ENCODE assay signal across 35 cellular contexts in the genomic region with DNA sequence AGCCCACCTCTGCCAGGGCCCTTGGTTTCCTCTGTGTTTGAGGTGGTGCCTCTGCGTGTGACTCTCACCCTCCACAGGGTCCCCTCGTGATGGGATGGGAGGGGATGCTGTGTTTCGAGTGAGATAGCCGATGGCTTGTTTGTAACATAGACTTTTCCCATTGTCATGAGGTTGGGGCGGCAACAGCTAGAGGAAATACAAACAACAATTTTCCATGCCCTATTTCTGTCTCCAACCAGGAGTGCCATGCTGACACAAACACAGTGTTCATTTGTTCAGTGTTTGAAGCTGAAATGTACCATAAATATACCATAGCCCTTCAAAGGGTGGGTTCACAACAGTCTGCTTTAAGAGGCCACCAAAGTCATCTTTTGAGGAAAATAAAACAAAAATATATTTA. TPM values are rescaled to one million over a fixed set of nuclear protein-coding genes. Genes with fewer than 3 reads are reported as not detected.
"Had no signal": no experiment of that assay in that cellular context is flagged by ENCODE, and none has a peak within 500 bp of the region (broad histone marks: within the 10 kb centered on the region; RNA-seq: fewer than 3 reads in every experiment).

No MANE protein-coding gene starts in this region.

- H3K27ac ChIP-seq: adrenal gland, body of pancreas, brain microvascular endothelial cell, breast epithelium, VCaP had no signal

- DNase-seq: activated B cell treated with CpG ODN at 0.5 μM for 24 hours; activated CD4-positive, alpha-beta memory T cell treated with anti-CD3 and anti-CD28 coated beads for 36 hours; activated CD4-positive, alpha-beta T cell treated with anti-CD3 and anti-CD28 coated beads for 4 hours; activated CD4-positive, alpha-beta T cell treated with anti-CD3 and anti-CD28 coated beads, Interleukin-2, amount 10 ng/mL, durations not matched to agents 24 days and 14 days; activated CD4-positive, alpha-beta T cell treated with anti-CD3 and anti-CD28 coated beads, Interleukin-2, amount 50 U/mL, for 1 hour; activated CD4-positive, alpha-beta T cell treated with anti-CD3 and anti-CD28 coated beads, Interleukin-2, amount 50 U/mL, for 4 hours; activated CD4-positive, CD25-positive, alpha-beta regulatory T cell treated with anti-CD3 and anti-CD28 coated beads, Interleukin-2, amount 50 U/mL, for 72 hours; activated CD8-positive, alpha-beta memory T cell treated with anti-CD3 and anti-CD28 coated beads, Interleukin-2, amount 50 U/mL, for 4 hours; activated CD8-positive, alpha-beta T cell treated with anti-CD3 and anti-CD28 coated beads for 36 hours; activated effector memory CD4-positive, alpha-beta T cell treated with anti-CD3 and anti-CD28 coated beads, Interleukin-2, amount 50 U/mL, for 16 hours; activated gamma-delta T cell treated with Interleukin-2 at 50 U/mL for 16 hours; activated naive CD4-positive, alpha-beta T cell; activated naive CD4-positive, alpha-beta T cell treated with anti-CD3 and anti-CD28 coated beads for 36 hours; activated naive CD4-positive, alpha-beta T cell treated with anti-CD3 and anti-CD28 coated beads, Interleukin-2, amount 50 U/mL, for 16 hours; activated naive CD8-positive, alpha-beta T cell treated with anti-CD3 and anti-CD28 coated beads for 36 hours; activated T-cell treated with anti-CD3 and anti-CD28 coated beads for 4 hours; activated T-cell treated with anti-CD3 and anti-CD28 coated beads, Interleukin-2, amount 50 U/mL, for 1 hour; activated T-cell treated with anti-CD3 and anti-CD28 coated beads, Interleukin-2, amount 50 U/mL, for 4 hours; activated T-cell treated with anti-CD3 and anti-CD28 coated beads, Interleukin-2, amount 50 U/mL, for 72 hours; adrenal gland; amniotic stem cell; aorta; body of pancreas; brain microvascular endothelial cell; central memory CD4-positive, alpha-beta T cell; T-helper 1 cell; T-helper 2 cell; T-helper 9 cell had no signal

- H3K9me3 Mint-ChIP-seq: activated CD4-positive, alpha-beta memory T cell treated with anti-CD3 and anti-CD28 coated beads for 36 hours; activated CD4-positive, alpha-beta T cell treated with anti-CD3 and anti-CD28 coated beads, Interleukin-2, amount 10 ng/mL, durations not matched to agents 24 days and 14 days; activated CD8-positive, alpha-beta T cell treated with anti-CD3 and anti-CD28 coated beads for 36 hours; activated naive CD4-positive, alpha-beta T cell treated with anti-CD3 and anti-CD28 coated beads for 36 hours; activated naive CD8-positive, alpha-beta T cell treated with anti-CD3 and anti-CD28 coated beads for 36 hours; activated T-cell treated with anti-CD3 and anti-CD28 coated beads, Interleukin-2, amount 50 U/mL, for 4 hours; activated T-cell treated with anti-CD3 and anti-CD28 coated beads, Interleukin-2, amount 50 U/mL, for 72 hours; activated T-helper 17 cell treated with anti-CD3 and anti-CD28 coated beads, Interleukin-2, amount 50 U/mL, for 72 hours; T-helper 1 cell treated with Interleukin-12 subunit alpha and Interleukin-12 subunit beta and Interleukin-4 antibody, amounts not matched to agents 30 μg/mL and 1 μg/mL, for 36 hours; T-helper 2 cell treated with Interferon-gamma antibody and Interleukin-4, amounts not matched to agents 5 μg/mL and 100 μg/mL, for 36 hours had no signal

- H3K36me3 Mint-ChIP-seq: activated CD4-positive, alpha-beta memory T cell treated with anti-CD3 and anti-CD28 coated beads for 36 hours; activated naive CD4-positive, alpha-beta T cell treated with anti-CD3 and anti-CD28 coated beads, Interleukin-2, amount 50 U/mL, for 72 hours; activated naive CD8-positive, alpha-beta T cell treated with anti-CD3 and anti-CD28 coated beads for 36 hours had no signal

- ATAC-seq: activated CD8-positive, alpha-beta T cell treated with anti-CD3 and anti-CD28 coated beads for 36 hours; activated naive CD4-positive, alpha-beta T cell treated with anti-CD3 and anti-CD28 coated beads, Interleukin-2, amount 50 U/mL, for 72 hours; activated T-cell treated with anti-CD3 and anti-CD28 coated beads, Interleukin-2, amount 50 U/mL, for 4 hours; activated T-cell treated with anti-CD3 and anti-CD28 coated beads, Interleukin-2, amount 50 U/mL, for 72 hours; activated T-helper 17 cell treated with anti-CD3 and anti-CD28 coated beads, Interleukin-2, amount 50 U/mL, for 72 hours; body of pancreas had no signal

- H3K4me3 ChIP-seq: adrenal gland, body of pancreas, breast epithelium had no signal

- H3K36me3 ChIP-seq: adrenal gland, brain microvascular endothelial cell, breast epithelium had no signal

- H3K4me3 Mint-ChIP-seq: activated B cell treated with CpG ODN at 0.5 μM for 24 hours; activated CD4-positive, alpha-beta memory T cell treated with anti-CD3 and anti-CD28 coated beads for 36 hours; activated CD4-positive, alpha-beta T cell treated with anti-CD3 and anti-CD28 coated beads, Interleukin-2, amount 10 ng/mL, durations not matched to agents 24 days and 14 days; activated CD8-positive, alpha-beta T cell treated with anti-CD3 and anti-CD28 coated beads for 36 hours; activated naive CD4-positive, alpha-beta T cell treated with anti-CD3 and anti-CD28 coated beads for 36 hours; activated naive CD8-positive, alpha-beta T cell treated with anti-CD3 and anti-CD28 coated beads for 36 hours; activated T-cell treated with anti-CD3 and anti-CD28 coated beads, Interleukin-2, amount 50 U/mL, for 4 hours; activated T-cell treated with anti-CD3 and anti-CD28 coated beads, Interleukin-2, amount 50 U/mL, for 72 hours; activated T-helper 1 cell treated with anti-CD3 and anti-CD28 coated beads, Interleukin-12 subunit alpha, Interleukin-12 subunit beta, Interleukin-2, Interleukin-4 antibody, amounts not matched to agents 30 ng/mL and 10 ng/mL and 1 ng/mL, durations not matched to agents 14 hours and 24 hours and 36 hours; activated T-helper 17 cell treated with anti-CD3 and anti-CD28 coated beads, Interleukin-2, amount 50 U/mL, for 72 hours; T-helper 1 cell treated with Interleukin-12 subunit alpha and Interleukin-12 subunit beta and Interleukin-4 antibody, amounts not matched to agents 30 μg/mL and 1 μg/mL, for 36 hours; T-helper 2 cell treated with Interferon-gamma antibody and Interleukin-4, amounts not matched to agents 5 μg/mL and 100 μg/mL, for 36 hours had no signal

- H3K9me3 ChIP-seq: adrenal gland, body of pancreas, breast epithelium had no signal

- H3K27ac Mint-ChIP-seq: activated B cell treated with CpG ODN at 0.5 μM for 24 hours; activated CD4-positive, alpha-beta memory T cell treated with anti-CD3 and anti-CD28 coated beads for 36 hours; activated CD4-positive, alpha-beta T cell treated with anti-CD3 and anti-CD28 coated beads, Interleukin-2, amount 10 ng/mL, durations not matched to agents 24 days and 14 days; activated CD8-positive, alpha-beta T cell treated with anti-CD3 and anti-CD28 coated beads for 36 hours; activated naive CD4-positive, alpha-beta T cell treated with anti-CD3 and anti-CD28 coated beads for 36 hours; activated naive CD4-positive, alpha-beta T cell treated with anti-CD3 and anti-CD28 coated beads, Interleukin-2, amount 50 U/mL, for 72 hours; activated naive CD8-positive, alpha-beta T cell treated with anti-CD3 and anti-CD28 coated beads for 36 hours; activated T-cell treated with anti-CD3 and anti-CD28 coated beads, Interleukin-2, amount 50 U/mL, for 72 hours; activated T-helper 1 cell treated with anti-CD3 and anti-CD28 coated beads, Interleukin-12 subunit alpha, Interleukin-12 subunit beta, Interleukin-2, Interleukin-4 antibody, amounts not matched to agents 30 ng/mL and 10 ng/mL and 1 ng/mL, durations not matched to agents 14 hours and 24 hours and 36 hours; activated T-helper 17 cell treated with anti-CD3 and anti-CD28 coated beads, Interleukin-2, amount 50 U/mL, for 72 hours; T-helper 1 cell treated with Interleukin-12 subunit alpha and Interleukin-12 subunit beta and Interleukin-4 antibody, amounts not matched to agents 30 μg/mL and 1 μg/mL, for 36 hours; T-helper 2 cell treated with Interferon-gamma antibody and Interleukin-4, amounts not matched to agents 5 μg/mL and 100 μg/mL, for 36 hours had no signal

- H3K27me3 Mint-ChIP-seq: activated naive CD8-positive, alpha-beta T cell treated with anti-CD3 and anti-CD28 coated beads for 36 hours had no signal

- H3K27me3 ChIP-seq: adrenal gland, body of pancreas, brain microvascular endothelial cell, breast epithelium had no signal

- H3K4me1 Mint-ChIP-seq: activated B cell treated with CpG ODN at 0.5 μM for 24 hours; activated CD4-positive, alpha-beta T cell treated with anti-CD3 and anti-CD28 coated beads, Interleukin-2, amount 10 ng/mL, durations not matched to agents 24 days and 14 days; activated naive CD8-positive, alpha-beta T cell treated with anti-CD3 and anti-CD28 coated beads for 36 hours; activated T-helper 17 cell treated with anti-CD3 and anti-CD28 coated beads, Interleukin-2, amount 50 U/mL, for 72 hours had no signal

- H3K4me1 ChIP-seq: adrenal gland, body of pancreas, breast epithelium had no signal

RNA-seq across cellular contexts. Expression of a gene that starts 19.5 kb away (rescaled TPM):
- total RNA-seq: activated CD4-positive, alpha-beta T cell treated with anti-CD3 and anti-CD28 coated beads, Interleukin-2, amount 10 ng/mL, durations not matched to agents 24 days and 14 days had no signal
